Comparison of ENCODE assay signal across 8 cellular contexts in the genomic region with DNA sequence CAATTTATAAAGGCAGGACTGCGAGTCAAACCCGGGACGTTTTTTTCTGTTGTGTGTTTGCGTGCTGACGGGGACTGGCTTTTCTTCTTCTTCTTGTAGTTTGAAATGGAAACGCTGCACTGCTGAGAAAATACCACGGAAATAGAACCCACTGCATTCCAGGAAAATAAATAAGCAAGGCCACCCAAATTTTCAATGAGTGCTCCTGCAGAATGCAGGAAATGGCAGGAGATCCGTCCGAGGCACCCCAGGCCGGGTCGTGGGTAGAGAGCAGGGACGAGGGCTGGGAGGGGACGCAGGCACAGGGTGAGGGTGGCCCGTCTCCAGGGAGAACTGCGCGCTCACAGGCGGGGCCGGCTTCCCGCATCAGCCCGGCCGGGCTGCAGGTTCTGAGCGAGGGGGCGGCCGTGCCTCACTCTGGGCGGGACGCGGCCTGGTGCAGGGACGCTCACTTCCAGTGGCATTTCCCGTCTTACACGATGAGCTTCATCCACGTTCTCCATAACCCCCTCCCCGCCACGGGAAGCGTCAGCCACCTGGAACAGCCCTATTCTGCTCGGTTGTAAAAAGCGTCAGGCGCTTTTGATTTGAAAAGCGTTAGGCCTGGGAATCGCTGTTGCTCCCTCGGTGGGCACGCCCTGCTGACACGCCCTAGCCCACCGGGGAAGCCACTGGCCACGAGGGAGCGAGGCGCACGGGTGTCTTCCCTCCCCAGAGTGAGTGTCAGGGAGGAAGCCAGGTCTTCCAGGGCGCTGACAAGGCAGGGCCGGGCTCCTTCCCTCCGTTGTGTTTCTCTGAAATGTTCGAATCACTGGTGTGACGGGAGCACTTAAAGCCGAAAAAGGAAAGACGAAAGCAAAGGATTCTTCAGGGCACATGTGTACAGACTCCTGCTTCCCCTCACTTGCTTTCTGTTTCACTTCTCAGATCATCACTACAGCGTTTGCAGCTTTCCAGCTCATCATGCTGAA. TPM values are rescaled to one million over a fixed set of nuclear protein-coding genes. Genes with fewer than 3 reads are reported as not detected.
DNase-seq lines count a peak whose midpoint lies in the region; ATAC-seq, FAIRE-seq and TF ChIP-seq lines count a peak whose summit lies in the region.

No MANE protein-coding gene starts in this region.

- FAIRE-seq in RCC 7860 (lab: Jason Lieb, UNC) (no peak), pancreas (lab: Jason Lieb, UNC) (no peak)

- H3K27ac Mint-ChIP-seq in activated naive CD8-positive, alpha-beta T cell treated with anti-CD3 and anti-CD28 coated beads for 36 hours = peak overlapping the region; percentile 100

- H3K4me1 ChIP-seq in pancreas (no peaks in the 10 kb centered on the region), transverse colon (peaks cover 0 to 16% (median 2%) of the 10 kb centered on the region in 4 donors)

- peaks cover 24% of the 10 kb centered on the region for H3K4me1 Mint-ChIP-seq in activated naive CD8-positive, alpha-beta T cell treated with anti-CD3 and anti-CD28 coated beads for 36 hours

- DNase-seq in AG08395 (ENCODE audit: low spot score) (peak; percentile 59), RCC 7860 (ENCODE audit: low spot score) (peak; percentile 16), Right ventricle myocardium inferior (ENCODE audit: missing footprints) (peak; percentile 78), pancreas (peak in 4 of 6 donors; percentile 5 to 66 (median 46)), transverse colon (peak; percentile 60)
- peak; percentile 71 for DNase-seq in activated naive CD8-positive, alpha-beta T cell treated with anti-CD3 and anti-CD28 coated beads for 36 hours

- TF ChIP-seq EP300 in transverse colon (IDR thresholded peaks at IDR 0.05; ENCODE audit: low read depth) = no peak

- peak; percentile 59 for TF ChIP-seq POLR2A in transverse colon (IDR thresholded peaks at IDR 0.05)

- in situ Hi-C loops in transverse colon (cut with MboI; ENCODE audit: low pct_ligation_motif_present in 1 of 4, low pct_unique_long_range_greater_than_20kb in 1 of 4, low sequenced_read_pairs in 3 of 4) = loop anchor here in 1 of 4 donors (25.0 kb wide), 1 partner anchor 676 kb away; a partner anchor contains a TSS

- H3K4me3 ChIP-seq in pancreas = peak overlapping the region; percentile 15 to 48 (median 26)
- peak overlapping the region; percentile 34 to 57 (median 43) for H3K4me3 ChIP-seq in transverse colon

- H3K9me3 Mint-ChIP-seq in activated naive CD8-positive, alpha-beta T cell treated with anti-CD3 and anti-CD28 coated beads for 36 hours = no peaks in the 10 kb centered on the region

- 26 to 32% methylated on average over 49 to 55 of the region's 55 CpGs for WGBS in pancreas, 2 donors
- 0% methylated on average over 6 to 55 of the region's 55 CpGs for WGBS in transverse colon (ENCODE audit: low coverage in 1 of 2), 2 donors

- peak overlapping the region; percentile 94 for H3K4me3 Mint-ChIP-seq in activated naive CD8-positive, alpha-beta T cell treated with anti-CD3 and anti-CD28 coated beads for 36 hours

- H3K27me3 Mint-ChIP-seq in activated naive CD8-positive, alpha-beta T cell treated with anti-CD3 and anti-CD28 coated beads for 36 hours = no peaks in the 10 kb centered on the region

- peak overlapping the region; percentile 6 to 74 (median 48) for H3K27ac ChIP-seq in pancreas
- peak overlapping the region; percentile 85 to 92 (median 90) for H3K27ac ChIP-seq in transverse colon

- intact Hi-C loops in Right ventricle myocardium inferior (cut with DNase I) (no loop called here), pancreas (cut with DNase I) (no loop called here), transverse colon (cut with DNase I; ENCODE audit: low total_unique reads) (loop anchor here (10.0 kb wide), 1 partner anchor 116 kb away; no protein-coding TSS in a partner anchor)

- no peak for TF ChIP-seq CTCF in pancreas (IDR thresholded peaks at IDR 0.05)
- no peak for TF ChIP-seq CTCF in transverse colon (IDR thresholded peaks at IDR 0.05)

- ATAC-seq in GM18873 (IDR thresholded peaks at IDR 0.05; ENCODE audit: low FRiP score, unreplicated experiment) (peak; percentile 60), HG03108 (IDR thresholded peaks at IDR 0.05; ENCODE audit: unreplicated experiment) (peak; percentile 76), Right ventricle myocardium inferior (peak; percentile 82), pancreas (peak in 3 of 4 donors; percentile 82 to 88 (median 85))

- no peaks in the 10 kb centered on the region for H3K36me3 Mint-ChIP-seq in activated naive CD8-positive, alpha-beta T cell treated with anti-CD3 and anti-CD28 coated beads for 36 hours

- H3K9me3 ChIP-seq in pancreas (no peaks in the 10 kb centered on the region), transverse colon (no peaks in the 10 kb centered on the region)

- H3K36me3 ChIP-seq in pancreas (no peaks in the 10 kb centered on the region), transverse colon (no peaks in the 10 kb centered on the region)

- H3K27me3 ChIP-seq in pancreas = peaks cover 0 to 5% (median 0%) of the 10 kb centered on the region in 4 donors
- peaks cover 31% of the 10 kb centered on the region for H3K27me3 ChIP-seq in transverse colon

RNA-seq across cellular contexts. Expression of a gene that starts 17.9 kb away (rescaled TPM):
- total RNA-seq in activated naive CD8-positive, alpha-beta T cell treated with anti-CD3 and anti-CD28 coated beads for 36 hours = 10 to 100 TPM; 28.4 to 30.0 TPM
- 13.3 TPM for total RNA-seq in Right ventricle myocardium inferior
- total RNA-seq in pancreas = 10 to 100 TPM in 1 of 6 donors, 1 to 10 TPM in 5; 5.8 to 10.3 (median 6.4) TPM
- polyA plus RNA-seq in pancreas = 1 to 10 TPM; 2.5 to 6.7 TPM
- 10 to 100 TPM in 3 of 4 donors, 1 to 10 TPM in 1; 7.6 to 22.5 (median 20.2) TPM for total RNA-seq in transverse colon

RNA-seq across cellular contexts. Expression of a gene that starts 54.0 kb away (rescaled TPM):
- 1 to 10 TPM in 1 of 2 experiments, under 1 TPM in 1; 0.84 to 1.0 TPM for total RNA-seq in activated naive CD8-positive, alpha-beta T cell treated with anti-CD3 and anti-CD28 coated beads for 36 hours
- not detected for total RNA-seq in Right ventricle myocardium inferior
- total RNA-seq in pancreas = under 1 TPM in 4 of 6 donors, not detected in 2; 0.32 to 0.81 (median 0.49) TPM
- polyA plus RNA-seq in pancreas = under 1 TPM; 0.12 to 0.30 TPM
- total RNA-seq in transverse colon = 1 to 10 TPM in 2 of 4 donors, under 1 TPM in 1, not detected in 1; 0.80 to 7.5 (median 3.7) TPM

Comparison
In these comparisons a context has a peak if more than half of its experiments do, and no peak if none do; other contexts are left out.
1. Peak in every context shown above with its lines: DNase-seq, ATAC-seq, H3K4me3 ChIP-seq and H3K27ac ChIP-seq.
2. DNase-seq: peak in every context shown above with its lines; median percentile 78 in Right ventricle myocardium inferior; 71 in activated naive CD8-positive, alpha-beta T cell treated with anti-CD3 and anti-CD28 coated beads for 36 hours; 60 in transverse colon; 59 in AG08395; 46 in pancreas; 16 in RCC 7860.